8 cellular contexts compared by ENCODE assay signal in the genomic region with DNA sequence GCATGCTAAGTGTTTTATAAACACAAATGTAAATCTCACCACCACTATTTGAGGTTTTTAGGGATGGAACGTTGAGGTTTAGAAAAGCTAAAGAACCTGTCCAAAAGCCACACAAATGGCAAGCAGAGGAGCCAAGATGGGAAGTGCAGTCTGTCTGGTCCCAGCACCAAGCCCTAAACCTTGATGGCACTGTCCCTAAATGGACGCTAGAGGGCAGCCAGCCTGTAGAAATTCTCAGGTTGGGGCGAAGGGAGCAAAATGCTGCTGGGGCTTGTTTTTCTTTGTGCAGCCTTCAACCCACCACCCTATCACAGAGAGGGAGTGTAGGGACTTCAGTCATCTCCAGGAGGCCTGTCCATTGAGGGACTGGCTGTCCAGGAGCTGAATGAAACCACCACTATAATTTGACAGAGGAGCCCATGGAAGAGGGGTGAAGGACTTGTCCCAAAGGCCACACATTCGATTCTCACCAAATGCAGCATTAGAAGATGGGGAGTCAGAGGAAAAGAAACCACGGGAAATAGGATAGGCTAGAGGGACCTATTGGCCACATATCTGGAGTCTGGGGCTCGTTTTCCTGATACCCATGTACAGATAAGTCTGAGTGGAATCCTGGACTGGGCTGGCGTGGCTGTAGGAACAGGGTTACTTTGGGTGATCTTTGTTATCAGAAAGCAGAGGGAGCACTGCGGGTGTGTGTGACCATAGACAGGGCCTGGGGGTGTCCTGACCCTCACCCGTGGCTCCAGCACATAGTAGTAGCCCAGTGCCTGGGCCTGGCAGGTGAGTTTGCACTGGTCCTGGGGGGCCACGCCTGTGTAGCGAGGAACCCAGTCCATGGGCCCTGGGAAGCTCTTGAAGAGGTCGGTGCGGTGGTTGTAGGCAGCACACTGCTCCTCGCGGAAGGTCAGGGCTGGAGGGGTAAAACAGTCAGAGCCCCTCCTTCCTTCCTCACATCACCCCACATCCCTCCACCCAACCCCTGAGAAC. TPM values are rescaled to one million over a fixed set of nuclear protein-coding genes. Genes with fewer than 3 reads are reported as not detected.
DNase-seq lines count a peak whose midpoint lies in the region; ATAC-seq and TF ChIP-seq lines count a peak whose summit lies in the region.

No MANE protein-coding gene starts in this region.

- ATAC-seq in HG03066 (IDR thresholded peaks at IDR 0.05; ENCODE audit: low read depth, unreplicated experiment): peak; percentile 61
- peak; percentile 93 for ATAC-seq in activated B cell treated with CpG ODN at 0.5 μM for 24 hours (ENCODE audit: low read depth)
- ATAC-seq in left colon: peak; percentile 84
- ATAC-seq in GM21825 (IDR thresholded peaks at IDR 0.05; ENCODE audit: unreplicated experiment): no peak

- TF ChIP-seq CTCF in GM12864 (IDR thresholded peaks at IDR 0.05; ENCODE audit: low read depth, low read length, missing control alignments) (peak; percentile 92), activated B cell treated with CpG ODN at 0.5 μM for 24 hours (IDR thresholded peaks at IDR 0.05) (peak; percentile 56), cardiac fibroblast (IDR thresholded peaks at IDR 0.05; ENCODE audit: low read depth, low read length) (peak; percentile 87)

- H3K4me3 Mint-ChIP-seq in activated B cell treated with CpG ODN at 0.5 μM for 24 hours: no peak overlapping the region

- CTCF ChIA-PET in activated B cell treated with CpG ODN at 0.5 μM for 24 hours (lab: Charles Lee): interaction anchor here (0.6 to 5.0 kb wide), 11 partner anchors 9 to 196 kb away, joined by 3 to 40 read pairs (median 7); partner anchors contain the start of genes B4GALT3, NDUFS2, PPOX and TOMM40L

- intact Hi-C loops in activated B cell treated with CpG ODN at 0.5 μM for 24 hours (cut with micrococcal nuclease): loop anchor here (1.0 to 5.0 kb wide), 8 partner anchors 10 to 190 kb away; partner anchors contain the start of genes B4GALT3 and USP21
- intact Hi-C loops in left colon (cut with DNase I, micrococcal nuclease): no loop called here

- H3K36me3 Mint-ChIP-seq in activated B cell treated with CpG ODN at 0.5 μM for 24 hours (ENCODE audit: low read depth): no peaks in the 10 kb centered on the region

- H3K9me3 Mint-ChIP-seq in activated B cell treated with CpG ODN at 0.5 μM for 24 hours: no peaks in the 10 kb centered on the region

- H3K4me3 ChIP-seq in GM12864 (ENCODE audit: low read depth, low read length) (no peak overlapping the region), cardiac fibroblast (replicated peaks in 1 of 2; ENCODE audit: low read depth in 2 of 2, low read length in 2 of 2) (no peak overlapping the region)

- DNase-seq in GM12864 (ENCODE audit: low read depth) (peak; percentile 56), NCI-H226 (peak; percentile 39), activated B cell treated with CpG ODN at 0.5 μM for 24 hours (no peak), cardiac fibroblast (ENCODE audit: low read depth in 2 of 2) (peak; percentile 84 to 85), left colon (peak in 1 of 2 donors; percentile 69)
- peak; percentile 75 for DNase-seq in stimulated activated CD4-positive, alpha-beta T cell treated with anti-CD3 and anti-CD28 coated beads, Interleukin-4, amount 100 ng/mL, for 24 hours

- POLR2A ChIA-PET in activated B cell treated with CpG ODN at 0.5 μM for 24 hours (lab: Charles Lee): interaction anchor here (1.8 to 3.3 kb wide), 3 partner anchors 9 to 33 kb away, joined by 4 to 23 read pairs (median 8); partner anchors contain the start of genes NDUFS2 and TOMM40L

- H3K27me3 Mint-ChIP-seq in activated B cell treated with CpG ODN at 0.5 μM for 24 hours: no peaks in the 10 kb centered on the region

- peaks cover 52% of the 10 kb centered on the region for H3K4me1 Mint-ChIP-seq in activated B cell treated with CpG ODN at 0.5 μM for 24 hours

- H3K27ac Mint-ChIP-seq in activated B cell treated with CpG ODN at 0.5 μM for 24 hours: peak overlapping the region; percentile 68

RNA-seq across cellular contexts. Expression of gene ADAMTS4, which starts 6.1 kb away (rescaled TPM):
- total RNA-seq in activated B cell treated with CpG ODN at 0.5 μM for 24 hours: not detected in 2 replicates
- total RNA-seq in left colon: 1 to 10 TPM; 1.0 to 3.3 TPM

RNA-seq across cellular contexts. Expression of gene NDUFS2, which starts 9.4 kb away (rescaled TPM):
- 69.1 and 73.9 TPM in 2 replicates for total RNA-seq in activated B cell treated with CpG ODN at 0.5 μM for 24 hours
- 100 to 1,000 TPM; 154 to 188 TPM for total RNA-seq in left colon

RNA-seq across cellular contexts. Expression of gene B4GALT3, which starts 15.5 kb away (rescaled TPM):
- total RNA-seq in activated B cell treated with CpG ODN at 0.5 μM for 24 hours: 40.7 and 41.7 TPM in 2 replicates
- total RNA-seq in left colon: 10 to 100 TPM; 29.7 TPM

RNA-seq across cellular contexts. Expression of gene FCER1G, which starts 22.3 kb away (rescaled TPM):
- 0.60 and 0.69 TPM in 2 replicates for total RNA-seq in activated B cell treated with CpG ODN at 0.5 μM for 24 hours
- total RNA-seq in left colon: 10 to 100 TPM in 1 of 2 donors, 1 to 10 TPM in 1; 5.6 to 23.3 TPM

RNA-seq across cellular contexts. Expression of gene PPOX, which starts 26.5 kb away (rescaled TPM):
- total RNA-seq in activated B cell treated with CpG ODN at 0.5 μM for 24 hours: 31.5 and 40.7 TPM in 2 replicates
- total RNA-seq in left colon: 10 to 100 TPM; 11.7 to 12.4 TPM
